ENCODE assay signal across 8 cellular contexts in genomic region chrX:102154900-102155805, GRCh38. TPM values are rescaled to one million over a fixed set of nuclear protein-coding genes. Genes with fewer than 3 reads are reported as not detected.
A peak's percentile ranks its signal among the peaks of the same experiment; 100 is the strongest.
DNase-seq lines count a peak whose midpoint lies in the region; ATAC-seq and TF ChIP-seq lines count a peak whose summit lies in the region.

No MANE protein-coding gene starts in this region.

- peak; percentile 40 for ATAC-seq in HG02798 (IDR thresholded peaks at IDR 0.05; ENCODE audit: poor library complexity, unreplicated experiment)

- H3K9me3 ChIP-seq in mesodermal cell (ENCODE audit: control insufficient read depth, low read length) (no peaks in the 10 kb centered on the region), tibial artery (no peaks in the 10 kb centered on the region)

- H3K27ac ChIP-seq in mesodermal cell (ENCODE audit: low read depth, low read length, severe bottlenecking) (no peak overlapping the region), tibial artery (peak overlapping the region; percentile 61 to 67)

- no peaks in the 10 kb centered on the region for H3K4me1 ChIP-seq in mesodermal cell (ENCODE audit: control insufficient read depth, insufficient read depth, low read length, poor library complexity, severe bottlenecking)
- H3K4me1 ChIP-seq in tibial artery, result no peaks in the 10 kb centered on the region

- intact Hi-C loops in tibial artery (cut with DNase I; ENCODE audit: low total_unique reads), result no loop called here

- DNase-seq in GM12865 (ENCODE audit: low read depth) (peak; percentile 2), RKO (ENCODE audit: low spot score) (peak; percentile 15), tibial artery (no peak), DMS153 treated with DMSO at 0.1 percent for 48 hours (lab: John Stamatoyannopoulos, UW; ENCODE audit: unreplicated experiment) (no peak), SK-N-DZ (ENCODE audit: low spot score) (no peak)
- peak; percentile 30 for DNase-seq in central memory CD4-positive, alpha-beta T cell

- WGBS in mesodermal cell (ENCODE audit: insufficient coverage in 2 of 2), 2 experiments, result 28 to 30% methylated on average over 6 to 11 of the region's 32 CpGs

- H3K27me3 ChIP-seq in tibial artery, result no peaks in the 10 kb centered on the region

- H3K36me3 ChIP-seq in mesodermal cell (ENCODE audit: control insufficient read depth, insufficient read depth, low read length), result no peaks in the 10 kb centered on the region
- H3K36me3 ChIP-seq in tibial artery, result no peaks in the 10 kb centered on the region

- no peak for TF ChIP-seq CTCF in GM12865 (IDR thresholded peaks at IDR 0.05; ENCODE audit: insufficient read depth, low read depth, low read length, missing control alignments)
- TF ChIP-seq CTCF in tibial artery (IDR thresholded peaks at IDR 0.05), result no peak

- H3K4me3 ChIP-seq in GM12865 (ENCODE audit: low read depth, low read length) (peak overlapping the region; percentile 47), mesodermal cell (ENCODE audit: extremely low read depth, insufficient read depth, low read length, poor library complexity, severe bottlenecking) (peak overlapping the region; percentile 8), tibial artery (peak overlapping the region; percentile 50 to 56)

RNA-seq across cellular contexts. Expression of gene BEX5, which starts 0.6 kb away (rescaled TPM):
- 2.9 TPM for polyA plus RNA-seq in mesodermal cell (2013, experiment 1 of 2)
- 1.3 TPM for polyA plus RNA-seq in mesodermal cell (2013, experiment 2 of 2)
- polyA plus RNA-seq in SK-N-DZ (2014; cell fraction: cytosol; rRNA removed), result 0.43 TPM in 1 of 2 replicates, not detected in the other
- not detected in 2 replicates for polyA plus RNA-seq in SK-N-DZ (2014; cell fraction: nucleus; rRNA removed)

RNA-seq across cellular contexts. Expression of gene TCEAL6, which starts 12.9 kb away (rescaled TPM):
- polyA plus RNA-seq in mesodermal cell (2013, experiment 1 of 2), result not detected
- polyA plus RNA-seq in mesodermal cell (2013, experiment 2 of 2), result not detected
- polyA plus RNA-seq in SK-N-DZ (2014; cell fraction: cytosol; rRNA removed), result not detected in 2 replicates
- polyA plus RNA-seq in SK-N-DZ (2014; cell fraction: nucleus; rRNA removed), result not detected in 2 replicates

RNA-seq across cellular contexts. Expression of gene TCEAL2, which starts 29.7 kb away (rescaled TPM):
- polyA plus RNA-seq in mesodermal cell (2013, experiment 1 of 2), result 2.6 TPM
- 2.8 TPM for polyA plus RNA-seq in mesodermal cell (2013, experiment 2 of 2)
- 0.38 TPM in 1 of 2 replicates, not detected in the other for polyA plus RNA-seq in SK-N-DZ (2014; cell fraction: cytosol; rRNA removed)
- 1.1 TPM in 1 of 2 replicates, not detected in the other for polyA plus RNA-seq in SK-N-DZ (2014; cell fraction: nucleus; rRNA removed)

RNA-seq across cellular contexts. Expression of gene TCP11X1, which starts 59.9 kb away (rescaled TPM):
- polyA plus RNA-seq in mesodermal cell (2013, experiment 1 of 2), result not detected
- polyA plus RNA-seq in mesodermal cell (2013, experiment 2 of 2), result not detected
- polyA plus RNA-seq in SK-N-DZ (2014; cell fraction: cytosol; rRNA removed), result 0.09 TPM in 1 of 2 replicates, not detected in the other
- polyA plus RNA-seq in SK-N-DZ (2014; cell fraction: nucleus; rRNA removed), result not detected in 2 replicates

Comparison
In these comparisons a context has a peak if more than half of its experiments do, and no peak if none do; other contexts are left out.
1. DNase-seq: peak in GM12865 (single experiment), RKO (single experiment) and central memory CD4-positive, alpha-beta T cell (single experiment); none in tibial artery (0 of 2), DMS153 treated with DMSO at 0.1 percent for 48 hours (single experiment) and SK-N-DZ (single experiment).
2. Peak in every context shown above with its lines, with median percentiles within 50 percentile points of each other: H3K4me3 ChIP-seq.